Comparison of ENCODE assay signal across 10 cellular contexts in genomic region chr1:23651069-23651808, GRCh38. TPM values are rescaled to one million over a fixed set of nuclear protein-coding genes. Genes with fewer than 3 reads are reported as not detected.
DNase-seq lines count a peak whose midpoint lies in the region; ATAC-seq and TF ChIP-seq lines count a peak whose summit lies in the region.
"Had no signal": no experiment of that assay in that cellular context is flagged by ENCODE, and none has a peak within 500 bp of the region (broad histone marks: within the 10 kb centered on the region; RNA-seq: fewer than 3 reads in every experiment).

No MANE protein-coding gene starts in this region.

- no peak overlapping the region for H2BK5ac ChIP-seq in mesendoderm (ENCODE audit: low read length)

- H3K4ac ChIP-seq in mesendoderm (ENCODE audit: low read depth, low read length), result no peak overlapping the region

- peak overlapping the region; percentile 18 for H3K56ac ChIP-seq in mesendoderm (ENCODE audit: low read length)

- ATAC-seq in GM18519 (IDR thresholded peaks at IDR 0.05; ENCODE audit: low FRiP score, unreplicated experiment) (no peak), HG03045 (IDR thresholded peaks at IDR 0.05; ENCODE audit: unreplicated experiment) (no peak)

- no peak overlapping the region for H2AK5ac ChIP-seq in mesendoderm (ENCODE audit: low read length)

- H2BK15ac ChIP-seq in mesendoderm (replicated peaks; ENCODE audit: low read depth), result no peak overlapping the region

- H3K27me3 ChIP-seq in mesendoderm (ENCODE audit: insufficient read depth, low read length, poor library complexity), result no peaks in the 10 kb centered on the region

- no peak overlapping the region for H3K9ac ChIP-seq in mesendoderm (ENCODE audit: low read length)

- no peak for TF ChIP-seq CTCF in epithelial cell of esophagus (IDR thresholded peaks at IDR 0.05; ENCODE audit: insufficient read depth, low read depth, low read length, missing control alignments)

- no peak overlapping the region for H3K4me3 ChIP-seq in epithelial cell of esophagus (ENCODE audit: low read length)
- H3K4me3 ChIP-seq in mesendoderm (ENCODE audit: low read length), result no peak overlapping the region

- no peak overlapping the region for H3K18ac ChIP-seq in mesendoderm (ENCODE audit: low read length)

- H3K36me3 ChIP-seq in mesendoderm (ENCODE audit: control insufficient read depth, insufficient read depth, low read length), result no peaks in the 10 kb centered on the region

- no peaks in the 10 kb centered on the region for H3K4me1 ChIP-seq in mesendoderm (ENCODE audit: control insufficient read depth, low read depth, low read length)

- DNase-seq in AG08395 (ENCODE audit: low spot score) (peak; percentile 58), M059J (ENCODE audit: low read depth) (peak; percentile 75), epithelial cell of esophagus (ENCODE audit: low read depth) (peak; percentile 89), mesendoderm (peak; percentile 43), SK-N-DZ (ENCODE audit: low spot score) (no peak)
- no peak for DNase-seq in stimulated activated CD4-positive, alpha-beta T cell treated with anti-CD3 and anti-CD28 coated beads, Interleukin-4, amount 100 ng/mL, for 4 hours
- DNase-seq: NCI-H226, T-helper 1 cell had no signal

- H3K79me2 ChIP-seq in mesendoderm (ENCODE audit: control insufficient read depth, insufficient read depth, low read length), result no peaks in the 10 kb centered on the region

- H3K4me2 ChIP-seq in mesendoderm (ENCODE audit: low read length), result no peak overlapping the region

- WGBS in mesendoderm (ENCODE audit: extremely low coverage, insufficient coverage, low lambda C conversion rate), result no CpG with 5 or more reads among the region's 7 CpGs

- no peaks in the 10 kb centered on the region for H3K79me1 ChIP-seq in mesendoderm (ENCODE audit: low read length)

- no peak overlapping the region for H3K27ac ChIP-seq in mesendoderm (ENCODE audit: low read depth, low read length)

- H4K5ac ChIP-seq in mesendoderm (ENCODE audit: low read length), result no peak overlapping the region

- H4K8ac ChIP-seq in mesendoderm (ENCODE audit: low read depth, low read length), result no peak overlapping the region

- H3K23ac ChIP-seq in mesendoderm (ENCODE audit: low read length), result no peak overlapping the region

- H2BK120ac ChIP-seq in mesendoderm (ENCODE audit: low read depth, low read length), result no peak overlapping the region

RNA-seq across cellular contexts. Expression of gene RPL11, which starts 40.4 kb away (rescaled TPM):
- 897 and 1,213 TPM in 2 replicates for total RNA-seq in M059J (2014; rRNA removed; shearing (Covaris generic))
- polyA plus RNA-seq in mesendoderm (2013, experiment 1 of 2), result 2,959 TPM
- 2,925 TPM for polyA plus RNA-seq in mesendoderm (2013, experiment 2 of 2)
- polyA plus RNA-seq in SK-N-DZ (2014; cell fraction: cytosol; rRNA removed), result 1,349 and 1,406 TPM in 2 replicates
- polyA plus RNA-seq in SK-N-DZ (2014; cell fraction: nucleus; rRNA removed), result 819 and 868 TPM in 2 replicates

Comparison
In these comparisons a context has a peak if more than half of its experiments do, and no peak if none do; other contexts are left out.
1. DNase-seq: peak in AG08395 (single experiment), M059J (single experiment), epithelial cell of esophagus (single experiment) and mesendoderm (single experiment); none in SK-N-DZ (single experiment) and stimulated activated CD4-positive, alpha-beta T cell treated with anti-CD3 and anti-CD28 coated beads, Interleukin-4, amount 100 ng/mL, for 4 hours (0 of 2).